12 cellular contexts compared by ENCODE assay signal in genomic region chr21:41715649-41716321, GRCh38. TPM values are rescaled to one million over a fixed set of nuclear protein-coding genes. Genes with fewer than 3 reads are reported as not detected.
DNase-seq lines count a peak whose midpoint lies in the region; ATAC-seq and TF ChIP-seq lines count a peak whose summit lies in the region.
"Had no signal": no experiment of that assay in that cellular context is flagged by ENCODE, and none has a peak within 500 bp of the region (broad histone marks: within the 10 kb centered on the region; RNA-seq: fewer than 3 reads in every experiment).

No MANE protein-coding gene starts in this region.

- no peak overlapping the region for H3K4me3 ChIP-seq in HCT116 (replicated peaks in 1 of 2; ENCODE audit: low read depth in 1 of 2, low read length in 2 of 2)
- H3K4me3 ChIP-seq in PC-9: no peak overlapping the region
- H3K4me3 ChIP-seq in esophagus squamous epithelium: no peak overlapping the region
- H3K4me3 ChIP-seq in SJCRH30: no peak overlapping the region

- H3K4me1 ChIP-seq in HCT116 (ENCODE audit: control insufficient read depth in 1 of 2, insufficient read depth in 2 of 2, low read length in 2 of 2) (peaks cover 0 to 12% of the 10 kb centered on the region in 2 experiments; a peak in 2 of 4 replicates), PC-9 (replicated peaks; ENCODE audit: insufficient read depth) (peaks cover 49% of the 10 kb centered on the region), esophagus squamous epithelium (peaks cover 3 to 55% (median 7%) of the 10 kb centered on the region in 3 donors), SJCRH30 (no peaks in the 10 kb centered on the region)

- H3K9me3 ChIP-seq in HCT116 (ENCODE audit: control insufficient read depth in 1 of 2, insufficient read depth in 1 of 2, low read depth in 1 of 2, low read length in 2 of 2) (no peaks in the 10 kb centered on the region), PC-9 (ENCODE audit: insufficient read depth, low read depth) (no peaks in the 10 kb centered on the region), esophagus squamous epithelium (no peaks in the 10 kb centered on the region), SJCRH30 (replicated peaks) (no peaks in the 10 kb centered on the region)

- TF ChIP-seq POLR2A in HCT116 (IDR thresholded peaks at IDR 0.05; ENCODE audit: borderline replicate concordance, extremely low read depth, insufficient read depth, insufficient read length) (no peak), esophagus squamous epithelium (IDR thresholded peaks at IDR 0.05) (no peak)

- no peak overlapping the region for H3K27ac ChIP-seq in HCT116 (ENCODE audit: low read depth, low read length)
- H3K27ac ChIP-seq in PC-9: peak overlapping the region; percentile 93
- H3K27ac ChIP-seq in esophagus squamous epithelium: peak overlapping the region; percentile 1 to 29 (median 10)
- H3K27ac ChIP-seq in SJCRH30: no peak overlapping the region

- H3K9ac ChIP-seq in HCT116 (ENCODE audit: low read length): no peak overlapping the region

- H3K9me2 ChIP-seq in HCT116 (ENCODE audit: insufficient read depth) (no peaks in the 10 kb centered on the region), PC-9 (ENCODE audit: insufficient read depth) (no peaks in the 10 kb centered on the region)

- H2AFZ ChIP-seq in HCT116 (ENCODE audit: low read depth, low read length, poor library complexity, severe bottlenecking): no peak overlapping the region
- no peak overlapping the region for H2AFZ ChIP-seq in PC-9

- peaks cover 28% of the 10 kb centered on the region for H3F3A ChIP-seq in PC-9 (ENCODE audit: insufficient read depth, low read depth)

- POLR2A ChIA-PET in HCT116 (lab: Charles Lee): no interaction called here
- POLR2A ChIA-PET in PC-9 (lab: Charles Lee; ENCODE audit: unreplicated experiment): interaction anchor here (0.6 to 1.4 kb wide), 3 partner anchors 37 to 61 kb away, joined by 4 to 22 read pairs (median 4); no protein-coding TSS in a partner anchor

- BruUV-seq in HCT116 (replicated peaks; lab: Mats Ljungman, UMichigan) (no TSS peak), PC-9 (replicated peaks; lab: Mats Ljungman, UMichigan) (no TSS peak)

- 48 to 51% methylated on average over 2 to 9 of the region's 9 CpGs for WGBS in esophagus squamous epithelium, 2 donors

- H3K27me3 ChIP-seq in HCT116 (ENCODE audit: insufficient read depth, low read length) (no peaks in the 10 kb centered on the region), PC-9 (ENCODE audit: insufficient read depth, low read depth) (no peaks in the 10 kb centered on the region), esophagus squamous epithelium (peaks cover 0 to 70% (median 0%) of the 10 kb centered on the region in 4 donors), SJCRH30 (peaks cover 18% of the 10 kb centered on the region)

- intact Hi-C loops in HCT116 (cut with micrococcal nuclease): no loop called here
- intact Hi-C loops in PC-9 (cut with micrococcal nuclease; ENCODE audit: unreplicated experiment): loop anchor here (1.0 to 5.0 kb wide), 8 partner anchors 8 to 103 kb away; no protein-coding TSS in a partner anchor
- intact Hi-C loops in esophagus squamous epithelium (cut with DNase I): no loop called here
- intact Hi-C loops in posterior vena cava (cut with DNase I): no loop called here

- H4K20me1 ChIP-seq in HCT116 (ENCODE audit: insufficient read depth): no peaks in the 10 kb centered on the region
- H4K20me1 ChIP-seq in PC-9 (ENCODE audit: insufficient read depth): no peaks in the 10 kb centered on the region

- CTCF ChIA-PET in HCT116 (lab: Charles Lee) (no interaction called here), PC-9 (lab: Charles Lee) (interaction anchor here (0.6 to 0.8 kb wide), 3 partner anchors 68 to 103 kb away, joined by 3 to 4 read pairs (median 3); no protein-coding TSS in a partner anchor)

- DNase-seq in HCT116 (ENCODE audit: low read depth, low spot score): no peak
- DNase-seq in PC-9: peak; percentile 95 to 98
- DNase-seq in esophagus squamous epithelium (lab: John Stamatoyannopoulos, UW): no peak
- peak; percentile 34 for DNase-seq in posterior vena cava (ENCODE audit: low spot score)
- no peak for DNase-seq in AG08395 (ENCODE audit: low spot score)
- no peak for DNase-seq in SJCRH30
- no peak for DNase-seq in Kasumi-1 (lab: John Stamatoyannopoulos, UW)
- DNase-seq: C1 segment of cervical spinal cord; midbrain; right cardiac atrium; stimulated activated naive CD8-positive, alpha-beta T cell treated with anti-CD3 and anti-CD28 coated beads, Interleukin-15, amount 100 ng/mL, for 72 hours had no signal

- no peaks in the 10 kb centered on the region for H3K36me3 ChIP-seq in HCT116 (ENCODE audit: control insufficient read depth in 1 of 2, insufficient read depth in 2 of 2, low read length in 2 of 2)
- no peaks in the 10 kb centered on the region for H3K36me3 ChIP-seq in PC-9 (ENCODE audit: low read depth)
- no peaks in the 10 kb centered on the region for H3K36me3 ChIP-seq in esophagus squamous epithelium
- no peaks in the 10 kb centered on the region for H3K36me3 ChIP-seq in SJCRH30

- no peak for TF ChIP-seq RAD21 in HCT116 (IDR thresholded peaks at IDR 0.05; ENCODE audit: low read depth)

- peak overlapping the region; percentile 35; the same call in 1 of the 2 replicates for H3K4me2 ChIP-seq in HCT116 (ENCODE audit: low read length)
- peak overlapping the region; percentile 72 for H3K4me2 ChIP-seq in PC-9

- H3K79me2 ChIP-seq in HCT116 (ENCODE audit: insufficient read depth, low read length) (no peaks in the 10 kb centered on the region), PC-9 (ENCODE audit: low read depth) (0 out of 2 replicates have a peak, but pooled peaks cover 3% of the 10 kb centered on the region)

- ATAC-seq in HCT116 (peak; percentile 36; the same call in 1 of the 2 replicates), HG02759 (IDR thresholded peaks at IDR 0.05; ENCODE audit: unreplicated experiment) (no peak)
- ATAC-seq: right cardiac atrium; stimulated activated naive CD8-positive, alpha-beta T cell treated with anti-CD3 and anti-CD28 coated beads, Interleukin-15, amount 100 ng/mL, for 72 hours had no signal

- RAD21 ChIA-PET in HCT116 (lab: Charles Lee; ENCODE audit: low non-redundant PET in 1 of 2, low total read pairs in 2 of 2, uncharacterized antibody in 2 of 2, unreplicated experiment in 2 of 2): no interaction called here

- TF ChIP-seq CTCF in HCT116 (IDR thresholded peaks at IDR 0.05 in 2 of 3, conservative IDR thresholded peaks at IDR 0.05 in 1 of 3; ENCODE audit: borderline replicate concordance in 1 of 3, insufficient read depth in 1 of 3, low read depth in 2 of 3, low read length in 2 of 3) (no peak), PC-9 (conservative IDR thresholded peaks at IDR 0.05) (no peak), esophagus squamous epithelium (IDR thresholded peaks at IDR 0.05) (no peak)

TF ChIP-seq in HCT116, 20 proteins besides CTCF, POLR2A, EP300 and RAD21:
- TF ChIP-seq SRF (IDR thresholded peaks at IDR 0.05; ENCODE audit: low read depth): no peak
- TF ChIP-seq JUND (IDR thresholded peaks at IDR 0.05): no peak
- no peak for TF ChIP-seq POLR2AphosphoS5 (IDR thresholded peaks at IDR 0.05; ENCODE audit: low read depth, low read length)
- no peak for TF ChIP-seq ZNF274 (IDR thresholded peaks at IDR 0.05; ENCODE audit: low read depth, low read length)
- TF ChIP-seq EGR1 (IDR thresholded peaks at IDR 0.05; ENCODE audit: low read depth): no peak

RNA-seq across cellular contexts. Expression of gene RIPK4, which starts 51.1 kb away (rescaled TPM):
- 9.9 TPM for total RNA-seq in HCT116 (2021; ENCODE audit: unreplicated experiment)
- polyA plus RNA-seq in HCT116 (2012): 8.2 and 11.1 TPM in 2 replicates
- 30.1 and 39.3 TPM in 2 replicates for total RNA-seq in PC-9 (2021)
- total RNA-seq in esophagus squamous epithelium: 10 to 100 TPM; 41.1 to 93.5 (median 68.8) TPM
- total RNA-seq in posterior vena cava: 1 to 10 TPM in 1 of 2 donors, under 1 TPM in 1; 0.69 to 1.0 TPM
- total RNA-seq in SJCRH30 (2014; rRNA removed; shearing (Covaris generic)): not detected in 2 replicates

Comparison
In these comparisons a context has a peak if more than half of its experiments do, and no peak if none do; other contexts are left out.
1. DNase-seq: peak in PC-9 (2 of 2) and posterior vena cava (single experiment); none in HCT116 (single experiment), esophagus squamous epithelium (single experiment), AG08395 (single experiment), SJCRH30 (0 of 2) and Kasumi-1 (0 of 2).
2. H3K27ac ChIP-seq: peak in PC-9 (single experiment) and esophagus squamous epithelium (4 of 4); none in HCT116 (single experiment) and SJCRH30 (single experiment).